Comparison of ENCODE assay signal across 8 cellular contexts in the genomic region with DNA sequence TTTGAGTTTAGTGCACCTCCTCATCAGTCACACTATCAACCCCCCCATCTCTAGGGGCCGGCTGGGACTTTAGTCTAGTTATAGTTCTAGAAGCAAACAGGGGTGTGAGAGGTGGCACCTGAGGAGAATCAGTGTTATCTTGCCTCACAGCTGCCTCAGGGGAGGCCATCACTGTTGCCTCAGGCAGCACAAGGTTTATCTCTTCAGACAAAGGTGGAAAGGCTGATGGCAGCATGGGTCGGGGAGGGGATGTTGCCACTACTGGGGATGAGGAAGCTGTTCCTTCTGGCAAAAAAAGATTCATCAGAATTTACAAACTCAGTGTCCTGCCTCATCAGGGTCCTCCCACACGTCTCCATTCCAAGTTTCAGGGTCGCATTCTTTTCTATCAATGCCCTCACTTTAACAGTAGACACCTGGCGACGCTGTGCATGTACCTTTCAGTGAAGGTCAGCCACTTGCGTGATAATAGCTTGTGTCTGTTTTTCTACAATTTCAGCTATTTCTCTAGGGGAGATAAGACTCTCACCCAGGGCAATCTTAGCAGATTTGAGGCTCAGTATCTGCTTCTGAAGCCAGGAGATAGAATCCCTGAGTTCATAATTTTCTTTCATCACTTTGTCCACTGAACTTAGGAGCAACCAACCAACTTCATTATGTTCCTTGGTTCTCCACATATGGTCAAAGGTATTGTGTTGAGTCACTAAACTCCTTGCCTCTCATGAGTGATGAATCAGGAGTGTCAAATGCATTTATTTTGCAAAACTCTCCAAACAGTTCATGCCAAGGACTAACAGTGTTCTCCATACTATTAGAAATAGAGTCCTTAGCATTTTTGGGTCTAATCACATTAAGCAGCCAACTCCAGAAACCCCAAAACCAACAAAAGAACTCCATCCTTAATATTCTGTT.
DNase-seq lines count a peak whose midpoint lies in the region; ATAC-seq and TF ChIP-seq lines count a peak whose summit lies in the region.
"Not testable (repeated sequence)": the region's sequence is repeated elsewhere in the genome, so short reads cannot be mapped to it uniquely, and the experiment has no call there.

No MANE protein-coding gene starts in this region.

- H2BK120ac ChIP-seq in trophoblast cell (ENCODE audit: insufficient read depth, low read length, poor library complexity) = not testable (repeated sequence)

- peaks cover 10 to 50% of the 10 kb centered on the region in 2 donors for H3K4me1 Mint-ChIP-seq in stimulated activated naive B cell treated with anti-CD40 and anti-IgM and Interleukin-4, amounts not matched to agents 10 μg/mL and 1 μg/mL and 100 μg/mL, for 72 hours

- not testable (repeated sequence) for TF ChIP-seq CTCF in SK-N-SH (IDR thresholded peaks at IDR 0.05); epithelial cell of esophagus (IDR thresholded peaks at IDR 0.05; ENCODE audit: insufficient read depth, low read depth, low read length, missing control alignments); foreskin fibroblast (IDR thresholded peaks at IDR 0.05; ENCODE audit: low read depth, low read length)

- POLR2A ChIA-PET in SK-N-SH (lab: Yijun Ruan, JAX) = not testable (repeated sequence)

- H3K36me3 Mint-ChIP-seq in stimulated activated naive B cell treated with anti-CD40 and anti-IgM and Interleukin-4, amounts not matched to agents 10 μg/mL and 1 μg/mL and 100 μg/mL, for 72 hours = peaks cover 25 to 40% of the 10 kb centered on the region in 2 donors

- not testable (repeated sequence) for H2BK12ac ChIP-seq in trophoblast cell (ENCODE audit: low read length)

- WGBS in SK-N-SH (ENCODE audit: low lambda C conversion rate) = 94% methylated on average over 7 of the region's 7 CpGs
- no CpG with 5 or more reads among the region's 7 CpGs for WGBS in trophoblast cell (ENCODE audit: extremely low coverage, insufficient coverage, insufficient read length)

- not testable (repeated sequence) for H3K18ac ChIP-seq in trophoblast cell (ENCODE audit: low read length)

- not testable (repeated sequence) for H2BK5ac ChIP-seq in trophoblast cell (ENCODE audit: low read depth, low read length, poor library complexity)

- H3K9me3 ChIP-seq in SK-N-SH; trophoblast cell (ENCODE audit: insufficient read depth, low read depth, low read length): not testable (repeated sequence)

- ATAC-seq in stimulated activated naive B cell treated with anti-CD40 and anti-IgM and Interleukin-4, amounts not matched to agents 10 μg/mL and 1 μg/mL and 100 μg/mL, for 72 hours (replicated peaks) = not testable (repeated sequence)

- not testable (repeated sequence) for H2AFZ ChIP-seq in SK-N-SH (ENCODE audit: low read depth); trophoblast cell (ENCODE audit: insufficient read depth, low read length, poor library complexity)

- H3K27me3 Mint-ChIP-seq in stimulated activated naive B cell treated with anti-CD40 and anti-IgM and Interleukin-4, amounts not matched to agents 10 μg/mL and 1 μg/mL and 100 μg/mL, for 72 hours = not testable (repeated sequence)

- not testable (repeated sequence) for H4K12ac ChIP-seq in trophoblast cell (ENCODE audit: low read depth, low read length)

- not testable (repeated sequence) for H4K8ac ChIP-seq in trophoblast cell (ENCODE audit: low read depth, low read length)

- not testable (repeated sequence) for TF ChIP-seq EP300 in SK-N-SH (IDR thresholded peaks at IDR 0.05; ENCODE audit: borderline replicate concordance in 1 of 2, low read depth in 1 of 2, low read length in 1 of 2)

- not testable (repeated sequence) for H2AK5ac ChIP-seq in trophoblast cell (ENCODE audit: low read length)

- H4K91ac ChIP-seq in trophoblast cell (ENCODE audit: low read depth, low read length) = not testable (repeated sequence)

- H3K4me2 ChIP-seq in SK-N-SH; trophoblast cell (ENCODE audit: low read length): not testable (repeated sequence)

- H3K4ac ChIP-seq in trophoblast cell (ENCODE audit: low read depth, low read length) = not testable (repeated sequence)

- peaks cover 41% of the 10 kb centered on the region for H3K79me2 ChIP-seq in SK-N-SH (ENCODE audit: insufficient read depth)
- not testable (repeated sequence) for H3K79me2 ChIP-seq in trophoblast cell (ENCODE audit: control insufficient read depth, insufficient read depth, low read length, poor library complexity)

- not testable (repeated sequence) for H3K27me3 ChIP-seq in SK-N-SH (ENCODE audit: insufficient read depth); trophoblast cell (ENCODE audit: insufficient read depth, low read length)

- H3K4me3 ChIP-seq in SK-N-SH (ENCODE audit: low read depth in 2 of 2, low read length in 1 of 2); epithelial cell of esophagus (ENCODE audit: low read length); foreskin fibroblast (ENCODE audit: low read depth in 1 of 2, low read length in 2 of 2); trophoblast cell (ENCODE audit: low read depth, low read length): not testable (repeated sequence)

- not testable (repeated sequence) for H3K23ac ChIP-seq in trophoblast cell (ENCODE audit: low read length)

- not testable (repeated sequence) for H3K4me1 ChIP-seq in SK-N-SH (ENCODE audit: control insufficient read depth in 1 of 2, insufficient read depth in 2 of 2, low read depth in 1 of 2, low read length in 1 of 2)
- H3K4me1 ChIP-seq in trophoblast cell (ENCODE audit: control insufficient read depth in 1 of 2, insufficient read depth in 2 of 2, low read length in 2 of 2) = peaks cover 4 to 10% of the 10 kb centered on the region in 2 experiments

- H3K79me1 ChIP-seq in trophoblast cell (ENCODE audit: low read length) = not testable (repeated sequence)

- H4K20me1 ChIP-seq in SK-N-SH (ENCODE audit: insufficient read depth) = not testable (repeated sequence)

- not testable (repeated sequence) for H3K9ac ChIP-seq in SK-N-SH; trophoblast cell (ENCODE audit: low read length)

- not testable (repeated sequence) for H3K9me2 ChIP-seq in SK-N-SH

- CTCF ChIA-PET in SK-N-SH (lab: Yijun Ruan, JAX) = interaction anchor here (0.8 kb wide), 1 partner anchor 27 kb away, joined by 3 read pairs; no protein-coding TSS in a partner anchor

- DNase-seq in EH (ENCODE audit: low read depth) (peak; percentile 68), HUDEP-2 (lab: John Stamatoyannopoulos, UW; ENCODE audit: unreplicated experiment in 76 of 76) (peak in 42 of 76 experiments; percentile 2 to 59 (median 16)), amniotic epithelial cell (ENCODE audit: low read depth) (peak; percentile 67), epithelial cell of esophagus (ENCODE audit: low read depth) (peak; percentile 39), foreskin fibroblast (peak; percentile 50 to 64), trophoblast cell (peak; percentile 48 to 68)
- not testable (repeated sequence) for DNase-seq in SK-N-SH; stimulated activated naive B cell treated with anti-CD40 and anti-IgM and Interleukin-4, amounts not matched to agents 10 μg/mL and 1 μg/mL and 100 μg/mL, for 72 hours

- not testable (repeated sequence) for H3F3A ChIP-seq in SK-N-SH (replicated peaks; ENCODE audit: insufficient read depth)

- TF ChIP-seq RAD21 in SK-N-SH (IDR thresholded peaks at IDR 0.05; ENCODE audit: low read length) = not testable (repeated sequence)

- not testable (repeated sequence) for H3K27ac ChIP-seq in SK-N-SH (ENCODE audit: low read depth in 2 of 2, low read length in 1 of 2)
- H3K27ac ChIP-seq in trophoblast cell (ENCODE audit: low read depth, low read length) = peak overlapping the region; percentile 37

- H3K4me3 Mint-ChIP-seq in stimulated activated naive B cell treated with anti-CD40 and anti-IgM and Interleukin-4, amounts not matched to agents 10 μg/mL and 1 μg/mL and 100 μg/mL, for 72 hours = not testable (repeated sequence)

- not testable (repeated sequence) for H3K36me3 ChIP-seq in SK-N-SH (replicated peaks in 1 of 2; ENCODE audit: control insufficient read depth in 1 of 2, insufficient read depth in 2 of 2, low read length in 1 of 2); trophoblast cell (ENCODE audit: control insufficient read depth in 1 of 2, insufficient read depth in 2 of 2, low read length in 2 of 2)

- peak overlapping the region; percentile 79 for H3K27ac Mint-ChIP-seq in stimulated activated naive B cell treated with anti-CD40 and anti-IgM and Interleukin-4, amounts not matched to agents 10 μg/mL and 1 μg/mL and 100 μg/mL, for 72 hours

- not testable (repeated sequence) for H3K9me3 Mint-ChIP-seq in stimulated activated naive B cell treated with anti-CD40 and anti-IgM and Interleukin-4, amounts not matched to agents 10 μg/mL and 1 μg/mL and 100 μg/mL, for 72 hours

- H3K14ac ChIP-seq in trophoblast cell (ENCODE audit: low read length) = not testable (repeated sequence)

TF ChIP-seq in SK-N-SH, 30 proteins besides CTCF, POLR2A, EP300 and RAD21:
- TF ChIP-seq, protein P1, sequence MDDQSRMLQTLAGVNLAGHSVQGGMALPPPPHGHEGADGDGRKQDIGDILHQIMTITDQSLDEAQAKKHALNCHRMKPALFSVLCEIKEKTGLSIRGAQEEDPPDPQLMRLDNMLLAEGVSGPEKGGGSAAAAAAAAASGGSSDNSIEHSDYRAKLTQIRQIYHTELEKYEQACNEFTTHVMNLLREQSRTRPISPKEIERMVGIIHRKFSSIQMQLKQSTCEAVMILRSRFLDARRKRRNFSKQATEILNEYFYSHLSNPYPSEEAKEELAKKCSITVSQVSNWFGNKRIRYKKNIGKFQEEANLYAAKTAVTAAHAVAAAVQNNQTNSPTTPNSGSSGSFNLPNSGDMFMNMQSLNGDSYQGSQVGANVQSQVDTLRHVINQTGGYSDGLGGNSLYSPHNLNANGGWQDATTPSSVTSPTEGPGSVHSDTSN (IDR thresholded peaks at IDR 0.05) = peak; percentile 59
- TF ChIP-seq FOSL2 (IDR thresholded peaks at IDR 0.05; ENCODE audit: borderline replicate concordance, low read depth) = peak; percentile 41; the same call in 1 of the 2 replicates
